In genomic region chr10:31033166-31033565, GRCh38 we compare ENCODE assay signal across 9 cellular contexts. TPM values are rescaled to one million over a fixed set of nuclear protein-coding genes. Genes with fewer than 3 reads are reported as not detected.
DNase-seq lines count a peak whose midpoint lies in the region; ATAC-seq, FAIRE-seq and TF ChIP-seq lines count a peak whose summit lies in the region.
"Had no signal": no experiment of that assay in that cellular context is flagged by ENCODE, and none has a peak within 500 bp of the region (broad histone marks: within the 10 kb centered on the region; RNA-seq: fewer than 3 reads in every experiment).

No MANE protein-coding gene starts in this region.

- peaks cover 15% of the 10 kb centered on the region for H3K4me1 Mint-ChIP-seq in activated naive CD8-positive, alpha-beta T cell (ENCODE audit: low read depth)
- peaks cover 18% of the 10 kb centered on the region for H3K4me1 Mint-ChIP-seq in activated naive CD8-positive, alpha-beta T cell treated with anti-CD3 and anti-CD28 coated beads for 36 hours
- peaks cover 9% of the 10 kb centered on the region for H3K4me1 Mint-ChIP-seq in activated naive CD8-positive, alpha-beta T cell treated with anti-CD3 and anti-CD28 coated beads, Interleukin-2, amount 10 ng/mL, durations not matched to agents 7 days and 5 days

- H3K36me3 ChIP-seq in muscle layer of colon (ENCODE audit: insufficient read depth, low read length), result no peaks in the 10 kb centered on the region
- no peaks in the 10 kb centered on the region for H3K36me3 ChIP-seq in upper lobe of left lung
- H3K36me3 ChIP-seq in pancreas, result no peaks in the 10 kb centered on the region

- H3K27ac Mint-ChIP-seq in activated naive CD8-positive, alpha-beta T cell, result no peak overlapping the region
- no peak overlapping the region for H3K27ac Mint-ChIP-seq in activated naive CD8-positive, alpha-beta T cell treated with anti-CD3 and anti-CD28 coated beads for 36 hours
- H3K27ac Mint-ChIP-seq in activated naive CD8-positive, alpha-beta T cell treated with anti-CD3 and anti-CD28 coated beads, Interleukin-2, amount 10 ng/mL, durations not matched to agents 7 days and 5 days, result no peak overlapping the region

- H3K27ac ChIP-seq in muscle layer of colon (ENCODE audit: low read depth, low read length) (peak overlapping the region; percentile 99), upper lobe of left lung (peak overlapping the region; percentile 98 to 100 (median 99)), pancreas (peak overlapping the region in 1 of 4 donors; percentile 100)

- peak overlapping the region; percentile 89 for H3K4me3 Mint-ChIP-seq in activated naive CD8-positive, alpha-beta T cell
- no peak overlapping the region for H3K4me3 Mint-ChIP-seq in activated naive CD8-positive, alpha-beta T cell treated with anti-CD3 and anti-CD28 coated beads for 36 hours
- H3K4me3 Mint-ChIP-seq in activated naive CD8-positive, alpha-beta T cell treated with anti-CD3 and anti-CD28 coated beads, Interleukin-2, amount 10 ng/mL, durations not matched to agents 7 days and 5 days, result peak overlapping the region; percentile 89

- no peak for ATAC-seq in activated naive CD8-positive, alpha-beta T cell treated with anti-CD3 and anti-CD28 coated beads, Interleukin-2, amount 10 ng/mL, durations not matched to agents 7 days and 5 days (ENCODE audit: low read depth)
- ATAC-seq in upper lobe of left lung (ENCODE audit: low FRiP score in 2 of 2) (no peak), pancreas (no peak)

- TF ChIP-seq CTCF in upper lobe of left lung (IDR thresholded peaks at IDR 0.05), result no peak
- no peak for TF ChIP-seq CTCF in pancreas (IDR thresholded peaks at IDR 0.05)

- H3K9ac ChIP-seq in muscle layer of colon (ENCODE audit: low read length), result no peak overlapping the region

- H3K4me3 ChIP-seq in muscle layer of colon (ENCODE audit: low read depth in 1 of 2, low read length in 2 of 2) (peak overlapping the region in 1 of 2 donors; percentile 23), upper lobe of left lung (peak overlapping the region in 3 of 4 donors; percentile 58 to 61 (median 58)), pancreas (peak overlapping the region in 1 of 4 donors; percentile 56)

- H3K9me3 ChIP-seq in muscle layer of colon (ENCODE audit: low read length) (no peaks in the 10 kb centered on the region), upper lobe of left lung (no peaks in the 10 kb centered on the region), pancreas (no peaks in the 10 kb centered on the region)

- intact Hi-C loops in pancreas (cut with DNase I), result no loop called here

- peaks cover 3% of the 10 kb centered on the region for H3K36me3 Mint-ChIP-seq in activated naive CD8-positive, alpha-beta T cell
- H3K36me3 Mint-ChIP-seq in activated naive CD8-positive, alpha-beta T cell treated with anti-CD3 and anti-CD28 coated beads for 36 hours, result no peaks in the 10 kb centered on the region
- H3K36me3 Mint-ChIP-seq in activated naive CD8-positive, alpha-beta T cell treated with anti-CD3 and anti-CD28 coated beads, Interleukin-2, amount 10 ng/mL, durations not matched to agents 7 days and 5 days, result no peaks in the 10 kb centered on the region

- no peak for FAIRE-seq in pancreas (lab: Jason Lieb, UNC)

- WGBS in upper lobe of left lung, 2 donors, result 58 to 64% methylated on average over 7 of the region's 7 CpGs
- 78 to 83% methylated on average over 7 of the region's 7 CpGs for WGBS in pancreas, 2 donors

- H3K27me3 Mint-ChIP-seq in activated naive CD8-positive, alpha-beta T cell, result no peaks in the 10 kb centered on the region
- H3K27me3 Mint-ChIP-seq in activated naive CD8-positive, alpha-beta T cell treated with anti-CD3 and anti-CD28 coated beads for 36 hours, result no peaks in the 10 kb centered on the region
- H3K27me3 Mint-ChIP-seq in activated naive CD8-positive, alpha-beta T cell treated with anti-CD3 and anti-CD28 coated beads, Interleukin-2, amount 10 ng/mL, durations not matched to agents 7 days and 5 days, result no peaks in the 10 kb centered on the region

- POLR2A ChIA-PET in activated naive CD8-positive, alpha-beta T cell treated with anti-CD3 and anti-CD28 coated beads, Interleukin-2, amount 10 ng/mL, durations not matched to agents 7 days and 5 days (lab: Charles Lee), result interaction anchor here (0.5 kb wide), 1 partner anchor 721 kb away, joined by 4 read pairs; no protein-coding TSS in a partner anchor

- TF ChIP-seq POLR2A in upper lobe of left lung (IDR thresholded peaks at IDR 0.05), result no peak

- H3K4me1 ChIP-seq in muscle layer of colon (ENCODE audit: insufficient read depth, low read length) (peaks cover 11% of the 10 kb centered on the region), upper lobe of left lung (peaks cover 19 to 32% (median 26%) of the 10 kb centered on the region in 4 donors), pancreas (peaks cover 0 to 8% (median 4%) of the 10 kb centered on the region in 3 donors)

- DNase-seq in activated naive CD8-positive, alpha-beta T cell treated with anti-CD3 and anti-CD28 coated beads for 36 hours, result no peak
- DNase-seq in activated naive CD8-positive, alpha-beta T cell treated with anti-CD3 and anti-CD28 coated beads, Interleukin-2, amount 10 ng/mL, durations not matched to agents 7 days and 5 days, result no peak
- DNase-seq in upper lobe of left lung (no peak), pancreas (no peak), T1000 (lab: John Stamatoyannopoulos, UW) (no peak), OCI-M1 (lab: John Stamatoyannopoulos, UW) (no peak)
- DNase-seq: KBM-7 had no signal

- TF ChIP-seq EP300 in upper lobe of left lung (IDR thresholded peaks at IDR 0.05), result no peak

- H3K27me3 ChIP-seq in muscle layer of colon (ENCODE audit: control insufficient read depth in 1 of 2, insufficient read depth in 2 of 2, low read length in 2 of 2) (no peaks in the 10 kb centered on the region), upper lobe of left lung (no peaks in the 10 kb centered on the region), pancreas (no peaks in the 10 kb centered on the region)

- H3K9me3 Mint-ChIP-seq in activated naive CD8-positive, alpha-beta T cell (ENCODE audit: low read depth), result no peaks in the 10 kb centered on the region
- no peaks in the 10 kb centered on the region for H3K9me3 Mint-ChIP-seq in activated naive CD8-positive, alpha-beta T cell treated with anti-CD3 and anti-CD28 coated beads for 36 hours
- H3K9me3 Mint-ChIP-seq in activated naive CD8-positive, alpha-beta T cell treated with anti-CD3 and anti-CD28 coated beads, Interleukin-2, amount 10 ng/mL, durations not matched to agents 7 days and 5 days, result peaks cover 2% of the 10 kb centered on the region

RNA-seq across cellular contexts. Expression of gene ZNF438, which starts 1.5 kb away (rescaled TPM):
- total RNA-seq in activated naive CD8-positive, alpha-beta T cell treated with anti-CD3 and anti-CD28 coated beads for 36 hours, result 1 to 10 TPM; 2.1 to 2.5 TPM
- total RNA-seq in activated naive CD8-positive, alpha-beta T cell treated with anti-CD3 and anti-CD28 coated beads, Interleukin-2, amount 10 ng/mL, durations not matched to agents 7 days and 5 days, result 1 to 10 TPM; 3.1 to 3.9 TPM
- 10 to 100 TPM; 10.5 to 25.1 (median 13.7) TPM for total RNA-seq in upper lobe of left lung
- 1 to 10 TPM; 1.5 to 4.8 (median 2.1) TPM for total RNA-seq in pancreas
- 1 to 10 TPM; 2.7 to 3.3 TPM for polyA plus RNA-seq in pancreas
